Comparison of ENCODE assay signal across 18 cellular contexts in the genomic region with DNA sequence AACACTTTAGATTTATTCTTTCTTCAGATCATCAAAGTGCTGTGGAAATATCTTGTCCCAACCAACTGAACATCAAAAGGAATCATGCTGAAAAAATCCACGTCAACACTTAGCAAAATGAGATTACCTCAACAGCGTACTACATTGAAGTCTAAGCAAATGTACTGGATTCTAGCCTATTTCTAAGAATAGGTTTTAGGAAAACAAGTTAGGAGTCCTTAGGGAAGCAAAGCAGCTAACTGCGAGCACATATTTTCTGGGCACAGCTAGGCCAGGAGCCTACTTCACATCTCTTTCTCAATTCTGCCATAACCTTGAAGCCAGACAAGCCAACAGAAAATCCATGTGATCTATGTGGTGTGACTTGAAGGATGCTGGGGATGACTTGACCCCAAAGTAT. TPM values are rescaled to one million over a fixed set of nuclear protein-coding genes. Genes with fewer than 3 reads are reported as not detected.
A peak's percentile ranks its signal among the peaks of the same experiment; 100 is the strongest.
DNase-seq lines count a peak whose midpoint lies in the region; ATAC-seq and TF ChIP-seq lines count a peak whose summit lies in the region.
"Had no signal": no experiment of that assay in that cellular context is flagged by ENCODE, and none has a peak within 500 bp of the region (broad histone marks: within the 10 kb centered on the region; RNA-seq: fewer than 3 reads in every experiment).

No MANE protein-coding gene starts in this region.

- TF ChIP-seq CTCF in ascending aorta (IDR thresholded peaks at IDR 0.05) (no peak), tibial artery (IDR thresholded peaks at IDR 0.05) (no peak)

- H3K36me3 ChIP-seq in ascending aorta, result no peaks in the 10 kb centered on the region
- peaks cover 0 to 36% (median 31%) of the 10 kb centered on the region in 3 donors for H3K36me3 ChIP-seq in tibial artery

- H3K27ac ChIP-seq in ascending aorta (peak overlapping the region; percentile 20 to 64), tibial artery (peak overlapping the region; percentile 74 to 75)

- H3K27me3 ChIP-seq in ascending aorta (no peaks in the 10 kb centered on the region), tibial artery (no peaks in the 10 kb centered on the region)

- intact Hi-C loops in ascending aorta (cut with DNase I), result no loop called here
- intact Hi-C loops in left ventricle myocardium superior (cut with micrococcal nuclease), result no loop called here
- intact Hi-C loops in tibial artery (cut with DNase I; ENCODE audit: low total_unique reads), result loop anchor here (1.0 kb wide), 1 partner anchor 66 kb away; no protein-coding TSS in a partner anchor
- intact Hi-C loops in head of caudate nucleus (cut with DNase I), result no loop called here

- ATAC-seq in left ventricle myocardium superior (peak; percentile 58), GM18498 (IDR thresholded peaks at IDR 0.05; ENCODE audit: unreplicated experiment) (no peak)
- ATAC-seq: HCT116 had no signal

- peak; percentile 67 for DNase-seq in DMS53 (lab: John Stamatoyannopoulos, UW)
- DNase-seq in ascending aorta (ENCODE audit: low spot score in 2 of 2), result no peak
- no peak for DNase-seq in left ventricle myocardium superior
- peak in 1 of 2 donors; percentile 71 for DNase-seq in tibial artery
- no peak for DNase-seq in head of caudate nucleus
- DNase-seq in DMS114 treated with DMSO at 0.1 percent for 48 hours (lab: John Stamatoyannopoulos, UW; ENCODE audit: unreplicated experiment), result no peak
- DNase-seq: C1 segment of cervical spinal cord; Calu3; CD4-positive, alpha-beta T cell; DMS 273 treated with DMSO at 0.1 percent for 48 hours; DND-41; GDM1; IMR-90 had no signal

- no peak overlapping the region for H3K4me3 ChIP-seq in ascending aorta
- no peak overlapping the region for H3K4me3 ChIP-seq in tibial artery

- H3K9me3 ChIP-seq in ascending aorta, result no peaks in the 10 kb centered on the region
- H3K9me3 ChIP-seq in tibial artery, result no peaks in the 10 kb centered on the region

- H3K4me1 ChIP-seq in ascending aorta, result peaks cover 0 to 5% of the 10 kb centered on the region in 2 donors
- peaks cover 0 to 25% (median 5%) of the 10 kb centered on the region in 4 donors for H3K4me1 ChIP-seq in tibial artery

RNA-seq across cellular contexts. Expression of a gene that starts 22.2 kb away (rescaled TPM):
- total RNA-seq in ascending aorta, result 22.9 TPM
- total RNA-seq in left ventricle myocardium superior, result 21.2 TPM
- total RNA-seq: B cell; CD4-positive, alpha-beta T cell; H4; HT-29; IMR-90 had no signal
